15 cellular contexts compared by ENCODE assay signal in genomic region chr12:13788626-13789025, GRCh38.
"Had no signal": no experiment of that assay in that cellular context is flagged by ENCODE, and none has a peak within 500 bp of the region (broad histone marks: within the 10 kb centered on the region; RNA-seq: fewer than 3 reads in every experiment).

No MANE protein-coding gene starts in this region.

- H3K36me3 ChIP-seq: SJSA1 had no signal

- H3K4me1 ChIP-seq: SJSA1 had no signal

- FAIRE-seq: RCC 7860 had no signal

- DNase-seq: KBM-7; NCI-H1436; NCI-H187; NCI-H2029; NCI-H2081 treated with DMSO at 0.1 percent for 48 hours; NCI-H2227 treated with DMSO at 0.1 percent for 48 hours; NCI-H524; NCI-H526 treated with DMSO at 0.1 percent for 48 hours; NCI-H748 treated with DMSO at 0.1 percent for 48 hours; NK-92 treated with Interleukin-12 subunit alpha and Interleukin-12 subunit beta, amount 100 ng/mL, for 24 hours; Right ventricle myocardium superior; SIG-M5 had no signal

- H3K27me3 ChIP-seq: SJSA1 had no signal

- H3K9me3 ChIP-seq: SJSA1 had no signal

- H3K4me3 ChIP-seq: SJSA1, SK-N-MC had no signal

- H3K27ac ChIP-seq: SJSA1, SK-N-MC had no signal
